Comparison of ENCODE assay signal across 32 cellular contexts in the genomic region with DNA sequence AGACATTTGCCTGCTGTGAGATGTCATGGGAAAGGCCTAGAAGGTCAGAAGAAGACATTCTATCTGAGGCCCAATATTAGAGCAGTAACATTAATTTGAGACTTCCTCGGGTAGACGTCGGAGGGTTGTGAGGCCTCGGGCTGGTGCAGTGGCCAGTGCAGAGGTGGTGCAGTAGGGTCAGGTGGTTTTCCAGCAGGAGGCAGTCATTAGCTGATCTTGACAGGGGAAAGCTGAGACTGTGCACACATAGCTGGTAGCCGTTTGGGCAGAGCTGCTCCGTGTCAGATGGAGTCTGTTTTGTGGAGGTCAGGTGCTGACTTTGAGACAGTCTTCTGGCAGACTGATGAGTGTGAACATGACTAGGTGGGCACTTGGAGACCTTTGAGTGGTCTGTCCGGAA.
"Had no signal": no experiment of that assay in that cellular context is flagged by ENCODE, and none has a peak within 500 bp of the region (broad histone marks: within the 10 kb centered on the region; RNA-seq: fewer than 3 reads in every experiment).

No MANE protein-coding gene starts in this region.

- H3K36me3 ChIP-seq: adrenal gland, Peyer's patch, SJSA1 had no signal

- DNase-seq: activated CD4-positive, alpha-beta T cell treated with anti-CD3 and anti-CD28 coated beads, Interleukin-2, amount 10 ng/mL, durations not matched to agents 24 days and 14 days; activated CD4-positive, alpha-beta T cell treated with anti-CD3 and anti-CD28 coated beads, Interleukin-2, amount 50 U/mL, for 48 hours; activated CD8-positive, alpha-beta T cell treated with anti-CD3 and anti-CD28 coated beads, Interleukin-2, amount 10 ng/mL, durations not matched to agents 7 days and 5 days; activated gamma-delta T cell treated with Interleukin-2 at 50 U/mL for 16 hours; activated naive CD4-positive, alpha-beta T cell treated with anti-CD3 and anti-CD28 coated beads for 36 hours; activated T-cell treated with anti-CD3 and anti-CD28 coated beads, Interleukin-2, amount 50 U/mL, for 4 hours; adrenal gland; body of pancreas; cerebellar nuclear complex; NCI-H1105; NCI-H1417 treated with DMSO at 0.1 percent for 48 hours; NCI-H1694; NCI-H1930; NCI-H2081 treated with DMSO at 0.1 percent for 48 hours; NCI-H226; NCI-H446 treated with DMSO at 0.1 percent for 48 hours; NCI-H524 treated with DMSO at 0.1 percent for 48 hours; NCI-H748 treated with DMSO at 0.1 percent for 48 hours; NK-92 treated with Interleukin-12 subunit alpha and Interleukin-12 subunit beta, amount 100 ng/mL, for 24 hours; PC-3; Peyer's patch; RPMI8226; SHP77 treated with DMSO at 0.1 percent for 48 hours; T-cell; T-helper 2 cell; T-helper 9 cell had no signal

- H3K4me1 ChIP-seq: body of pancreas, Peyer's patch, SJSA1 had no signal

- H3K4me3 ChIP-seq: adrenal gland, body of pancreas, Peyer's patch, SJSA1 had no signal

- ATAC-seq: activated CD8-positive, alpha-beta T cell treated with anti-CD3 and anti-CD28 coated beads, Interleukin-2, amount 10 ng/mL, durations not matched to agents 7 days and 5 days; activated naive CD4-positive, alpha-beta T cell treated with anti-CD3 and anti-CD28 coated beads, Interleukin-2, amount 50 U/mL, for 72 hours; activated T-cell treated with anti-CD3 and anti-CD28 coated beads, Interleukin-2, amount 50 U/mL, for 4 hours; body of pancreas; PC-3; SK-N-SH treated with all-trans-retinoic acid at 6 μM for 48 hours; T-cell had no signal

- H3K27ac ChIP-seq: adrenal gland, body of pancreas, Peyer's patch, SJSA1, VCaP had no signal

- H3K27me3 ChIP-seq: adrenal gland, body of pancreas, Peyer's patch, SJSA1 had no signal

- FAIRE-seq: astrocyte, bronchial epithelial cell had no signal

- H3K9me3 ChIP-seq: adrenal gland, body of pancreas, Peyer's patch, SJSA1 had no signal
